12 cellular contexts compared by ENCODE assay signal in the genomic region with DNA sequence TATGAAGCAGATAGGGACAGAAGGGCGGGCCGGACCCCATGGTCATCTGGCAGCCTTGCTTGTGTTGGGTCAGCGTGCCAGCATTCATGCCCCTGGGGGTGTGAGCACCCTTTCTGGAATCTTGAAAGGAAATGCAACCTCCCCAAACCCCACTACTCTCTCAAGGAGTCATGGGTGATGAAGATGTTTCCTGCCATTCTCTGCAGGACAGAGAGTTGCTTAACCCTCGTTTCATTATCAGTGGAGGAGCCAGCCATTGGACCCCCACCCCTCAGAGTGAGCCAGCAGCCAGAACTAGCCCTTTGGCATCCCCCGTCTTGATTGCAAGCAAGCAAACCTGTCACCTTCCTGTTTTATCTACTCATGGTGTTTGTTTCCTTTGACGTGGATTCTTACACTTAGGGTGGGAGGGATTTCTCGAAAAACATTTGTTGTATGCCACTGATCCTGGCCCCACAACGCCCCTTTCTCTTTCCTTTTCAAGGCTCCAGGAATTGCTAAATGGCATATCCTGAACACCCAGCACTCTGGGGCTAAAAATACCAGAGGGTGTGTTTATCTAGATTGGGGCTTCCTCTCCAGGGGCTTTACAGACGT.
DNase-seq lines count a peak whose midpoint lies in the region; ATAC-seq and TF ChIP-seq lines count a peak whose summit lies in the region.
"Had no signal": no experiment of that assay in that cellular context is flagged by ENCODE, and none has a peak within 500 bp of the region (broad histone marks: within the 10 kb centered on the region; RNA-seq: fewer than 3 reads in every experiment).

No MANE protein-coding gene starts in this region.

- H3K4me3 Mint-ChIP-seq in GM23338: no peak overlapping the region

- H3K9me3 ChIP-seq in esophagus squamous epithelium: no peaks in the 10 kb centered on the region
- H3K9me3 ChIP-seq in breast epithelium: no peaks in the 10 kb centered on the region

- no peaks in the 10 kb centered on the region for H3K9me3 Mint-ChIP-seq in GM23338

- no peaks in the 10 kb centered on the region for H3K79me2 ChIP-seq in GM23338 (replicated peaks; ENCODE audit: insufficient read depth)

- H3K4me2 ChIP-seq in GM23338: no peak overlapping the region

- H3K4me3 ChIP-seq in GM23338: no peak overlapping the region
- no peak overlapping the region for H3K4me3 ChIP-seq in esophagus squamous epithelium
- no peak overlapping the region for H3K4me3 ChIP-seq in breast epithelium
- H3K4me3 ChIP-seq in coronary artery: no peak overlapping the region

- intact Hi-C loops in esophagus squamous epithelium (cut with DNase I): no loop called here
- intact Hi-C loops in breast epithelium (cut with DNase I; ENCODE audit: low total_unique reads): no loop called here

- H3K4me1 ChIP-seq in GM23338 (ENCODE audit: insufficient read depth): no peaks in the 10 kb centered on the region
- H3K4me1 ChIP-seq in esophagus squamous epithelium: no peaks in the 10 kb centered on the region
- H3K4me1 ChIP-seq in breast epithelium: no peaks in the 10 kb centered on the region

- H3K27me3 Mint-ChIP-seq in GM23338 (ENCODE audit: insufficient read depth, low read depth, poor library complexity): peaks cover 2% of the 10 kb centered on the region

- peaks cover 1% of the 10 kb centered on the region; the same call in 1 of the 3 replicates for H3K4me1 Mint-ChIP-seq in GM23338

- DNase-seq in GM23338 (ENCODE audit: low spot score): no peak
- peak; percentile 39 for DNase-seq in activated CD4-positive, alpha-beta T cell treated with anti-CD3 and anti-CD28 coated beads, Interleukin-2, amount 50 U/mL, for 1 hour
- DNase-seq in esophagus squamous epithelium (lab: John Stamatoyannopoulos, UW): no peak
- peak; percentile 89 for DNase-seq in pulmonary artery endothelial cell (ENCODE audit: low read depth, low spot score)
- DNase-seq in breast epithelium (ENCODE audit: low spot score in 2 of 2): no peak
- DNase-seq in coronary artery (ENCODE audit: low spot score): no peak
- DNase-seq in cortex of kidney (lab: John Stamatoyannopoulos, UW): no peak
- DNase-seq: GDM1, NCI-H1930 had no signal

- TF ChIP-seq POLR2A in esophagus squamous epithelium (IDR thresholded peaks at IDR 0.05): no peak
- no peak for TF ChIP-seq POLR2A in breast epithelium (IDR thresholded peaks at IDR 0.05)

- H3K36me3 ChIP-seq in GM23338 (ENCODE audit: insufficient read depth) (no peaks in the 10 kb centered on the region), esophagus squamous epithelium (no peaks in the 10 kb centered on the region), breast epithelium (no peaks in the 10 kb centered on the region)

- ATAC-seq in GM23338: no peak
- no peak for ATAC-seq in HG02885 (IDR thresholded peaks at IDR 0.05; ENCODE audit: poor library complexity, unreplicated experiment)
- ATAC-seq: Panc1 had no signal

- no peak for TF ChIP-seq CTCF in GM23338 (conservative IDR thresholded peaks at IDR 0.05; ENCODE audit: low read depth in 2 of 2)
- no peak for TF ChIP-seq CTCF in esophagus squamous epithelium (IDR thresholded peaks at IDR 0.05)
- no peak for TF ChIP-seq CTCF in breast epithelium (IDR thresholded peaks at IDR 0.05)
- no peak for TF ChIP-seq CTCF in coronary artery (IDR thresholded peaks at IDR 0.05)

- H3K27me3 ChIP-seq in GM23338 (ENCODE audit: insufficient read depth) (no peaks in the 10 kb centered on the region), esophagus squamous epithelium (no peaks in the 10 kb centered on the region), breast epithelium (no peaks in the 10 kb centered on the region)

- 34 to 35% methylated on average over 7 to 9 of the region's 9 CpGs for WGBS in esophagus squamous epithelium, 2 donors

- H3K36me3 Mint-ChIP-seq in GM23338 (ENCODE audit: low read depth): no peaks in the 10 kb centered on the region

- H2AFZ ChIP-seq in GM23338: peak overlapping the region; percentile 43; the same call in 1 of the 2 replicates

- no peaks in the 10 kb centered on the region for H3F3A ChIP-seq in GM23338 (replicated peaks; ENCODE audit: low read depth)

- no peaks in the 10 kb centered on the region for H4K20me1 ChIP-seq in GM23338 (replicated peaks; ENCODE audit: insufficient read depth)

- no peak overlapping the region for H3K27ac Mint-ChIP-seq in GM23338

- H3K27ac ChIP-seq in GM23338 (ENCODE audit: low read depth) (no peak overlapping the region), esophagus squamous epithelium (peak overlapping the region in 3 of 4 donors; percentile 32 to 56 (median 43)), breast epithelium (peak overlapping the region in 1 of 2 donors; percentile 17), coronary artery (peak overlapping the region in 1 of 2 donors; percentile 50)
- H3K27ac ChIP-seq: HL-60 had no signal

- no peaks in the 10 kb centered on the region for H3K9me2 ChIP-seq in GM23338 (ENCODE audit: insufficient read depth)

TF ChIP-seq in GM23338, 12 proteins besides CTCF, POLR2A, EP300 and RAD21 (continues in another document):
- TF ChIP-seq JUNB (IDR thresholded peaks at IDR 0.05; ENCODE audit: unreplicated experiment) (no peak), EZH2phosphoT487 (IDR thresholded peaks at IDR 0.05; ENCODE audit: unreplicated experiment) (no peak), STAT1 (IDR thresholded peaks at IDR 0.05; ENCODE audit: unreplicated experiment) (no peak), REST (IDR thresholded peaks at IDR 0.05; ENCODE audit: unreplicated experiment) (no peak), ZNF331 (CRISPR knock-in tag; IDR thresholded peaks at IDR 0.05; ENCODE audit: low read depth) (no peak), CREB1 (CRISPR knock-in tag; IDR thresholded peaks at IDR 0.05; ENCODE audit: low read depth) (no peak)

Comparison
In these comparisons a context has a peak if more than half of its experiments do, and no peak if none do; other contexts are left out.
1. DNase-seq: peak in activated CD4-positive, alpha-beta T cell treated with anti-CD3 and anti-CD28 coated beads, Interleukin-2, amount 50 U/mL, for 1 hour (single experiment) and pulmonary artery endothelial cell (single experiment); none in GM23338 (single experiment), esophagus squamous epithelium (single experiment), breast epithelium (0 of 2), coronary artery (single experiment) and cortex of kidney (single experiment).